Comparison of ENCODE assay signal across 1 cellular context in the genomic region with DNA sequence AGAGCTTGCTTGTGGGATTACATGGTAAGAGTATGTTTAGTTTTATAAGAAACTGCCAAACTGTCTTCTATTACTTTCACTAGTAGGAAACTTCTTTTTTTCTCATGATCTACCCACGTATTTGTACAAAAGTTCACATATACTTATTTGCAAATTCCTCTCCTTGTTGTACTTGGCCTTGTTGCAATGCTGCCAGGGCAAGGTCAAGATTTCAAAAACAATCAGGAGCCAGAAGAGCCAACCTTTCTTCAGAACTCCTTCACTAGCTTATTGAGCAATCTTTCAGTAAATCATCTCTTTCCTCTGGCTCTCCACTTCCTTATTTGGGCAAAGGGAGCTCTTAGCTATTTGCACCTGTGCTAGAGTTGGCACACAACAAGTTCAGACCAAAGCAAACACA.
TF ChIP-seq lines count a peak whose summit lies in the region.

No MANE protein-coding gene starts in this region.

TF ChIP-seq in SK-N-SH, 30 proteins besides CTCF, POLR2A, EP300 and RAD21 (continued from another document):
- no peak for TF ChIP-seq NRF1 (IDR thresholded peaks at IDR 0.05; ENCODE audit: low read depth, low read length)
- no peak for TF ChIP-seq FOXM1 (IDR thresholded peaks at IDR 0.05; ENCODE audit: low read depth)
- TF ChIP-seq TEAD4 (IDR thresholded peaks at IDR 0.05; ENCODE audit: borderline replicate concordance, insufficient read depth) = no peak
- no peak for TF ChIP-seq FOXJ3 (CRISPR knock-in tag; IDR thresholded peaks at IDR 0.05)
- TF ChIP-seq ELF1 (IDR thresholded peaks at IDR 0.05) = no peak
